Comparison of ENCODE assay signal across 24 cellular contexts in the genomic region with DNA sequence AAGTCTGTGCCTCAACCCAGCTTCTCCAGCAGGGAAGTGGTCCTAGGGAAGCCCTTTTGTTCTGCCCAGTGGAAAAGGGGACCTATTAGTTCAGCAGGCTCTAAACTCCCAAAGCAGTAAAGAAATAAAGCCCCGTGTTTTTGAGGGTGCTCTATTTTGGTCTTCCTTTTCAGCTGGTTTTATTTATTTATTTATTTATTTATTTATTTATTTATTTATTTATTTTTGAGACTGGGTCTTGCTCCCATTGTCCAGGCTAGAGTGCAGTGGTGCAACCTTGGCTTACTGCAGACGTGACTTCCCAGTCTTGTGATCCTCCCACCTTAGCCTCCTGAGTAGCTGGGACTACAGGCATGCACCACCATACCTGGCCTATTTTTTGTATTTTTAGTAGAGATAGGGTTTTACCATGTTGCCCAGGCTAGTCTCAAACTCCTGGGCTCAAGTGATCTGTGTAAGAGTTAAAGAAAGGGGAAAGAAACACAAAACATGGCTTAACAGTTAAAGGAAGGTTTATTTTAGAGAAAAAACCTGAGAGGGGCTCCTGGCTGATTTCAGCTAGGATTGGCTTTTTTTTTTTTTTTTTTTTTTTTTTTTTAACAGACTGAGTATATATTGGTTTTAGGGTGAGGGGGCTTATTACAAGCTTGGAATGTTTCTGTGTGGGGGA.
DNase-seq lines count a peak whose midpoint lies in the region; ATAC-seq, FAIRE-seq and TF ChIP-seq lines count a peak whose summit lies in the region.
"Had no signal": no experiment of that assay in that cellular context is flagged by ENCODE, and none has a peak within 500 bp of the region (broad histone marks: within the 10 kb centered on the region; RNA-seq: fewer than 3 reads in every experiment).

No MANE protein-coding gene starts in this region.

- H3K4me3 ChIP-seq in HEK293 (ENCODE audit: low read depth, low read length) (no peak overlapping the region), K562 (no peak overlapping the region), neural progenitor cell (no peak overlapping the region)
- H3K4me3 ChIP-seq: BLaER1 treated with 17β-estradiol and CSF1 and Interleukin-3, amounts not matched to agents 10 nM and 100 nM; GM23248; HAP-1 had no signal

- BruUV-seq in K562 (replicated peaks; lab: Mats Ljungman, UMichigan) = no TSS peak

- H3K27ac Mint-ChIP-seq in neural progenitor cell (no peak overlapping the region), progenitor cell of endocrine pancreas (no peak overlapping the region)
- no peak overlapping the region for H3K27ac Mint-ChIP-seq in activated CD4-positive, alpha-beta memory T cell treated with anti-CD3 and anti-CD28 coated beads for 36 hours
- H3K27ac Mint-ChIP-seq: CD4-positive, alpha-beta T cell had no signal

- no peak for TF ChIP-seq POLR2A in K562 (conservative IDR thresholded peaks at IDR 0.05)

- H3K36me3 Mint-ChIP-seq in neural progenitor cell (peaks cover 3% of the 10 kb centered on the region), progenitor cell of endocrine pancreas (ENCODE audit: insufficient read depth) (no peaks in the 10 kb centered on the region)
- no peaks in the 10 kb centered on the region for H3K36me3 Mint-ChIP-seq in activated CD4-positive, alpha-beta memory T cell treated with anti-CD3 and anti-CD28 coated beads for 36 hours
- H3K36me3 Mint-ChIP-seq: CD14-positive monocyte; CD8-positive, alpha-beta memory T cell had no signal

- H3K4me1 Mint-ChIP-seq in neural progenitor cell (peaks cover 8% of the 10 kb centered on the region), progenitor cell of endocrine pancreas (ENCODE audit: low read depth) (no peaks in the 10 kb centered on the region)
- no peaks in the 10 kb centered on the region for H3K4me1 Mint-ChIP-seq in activated CD4-positive, alpha-beta memory T cell treated with anti-CD3 and anti-CD28 coated beads for 36 hours (ENCODE audit: low read depth)
- H3K4me1 Mint-ChIP-seq: CD14-positive monocyte; CD8-positive, alpha-beta memory T cell had no signal

- no peak for TF ChIP-seq RAD21 in K562 (CRISPR knock-in tag; conservative IDR thresholded peaks at IDR 0.05 in 1 of 2, IDR thresholded peaks at IDR 0.05 in 1 of 2)

- H2AFZ ChIP-seq in K562 (ENCODE audit: low read depth, low read length) (no peak overlapping the region), neural progenitor cell (replicated peaks) (no peak overlapping the region)
- H2AFZ ChIP-seq: GM23248 had no signal

- H4K20me1 ChIP-seq in K562 (replicated peaks; ENCODE audit: control insufficient read depth, insufficient read depth, low read length) = no peaks in the 10 kb centered on the region
- H4K20me1 ChIP-seq in neural progenitor cell (ENCODE audit: low read depth) = no peaks in the 10 kb centered on the region
- H4K20me1 ChIP-seq: BLaER1 treated with 17β-estradiol and CSF1 and Interleukin-3, amounts not matched to agents 10 nM and 100 nM had no signal

- H3K27ac ChIP-seq in HEK293 (ENCODE audit: extremely low read depth, low read depth, low read length) = no peak overlapping the region
- H3K27ac ChIP-seq in K562 (ENCODE audit: extremely low read depth, low read depth, low read length) = no peak overlapping the region
- H3K27ac ChIP-seq in neural progenitor cell = no peak overlapping the region
- no peak overlapping the region for H3K27ac ChIP-seq in caudate nucleus (ENCODE audit: low read depth, low read length)
- H3K27ac ChIP-seq: 22Rv1; BLaER1 treated with 17β-estradiol and CSF1 and Interleukin-3, amounts not matched to agents 10 nM and 100 nM; GM23248 had no signal

- no peaks in the 10 kb centered on the region for H3F3A ChIP-seq in neural progenitor cell (ENCODE audit: low read depth)

- H3K4me3 Mint-ChIP-seq in neural progenitor cell = peak overlapping the region; percentile 53
- H3K4me3 Mint-ChIP-seq in progenitor cell of endocrine pancreas (ENCODE audit: low read depth) = no peak overlapping the region
- H3K4me3 Mint-ChIP-seq in activated CD4-positive, alpha-beta memory T cell treated with anti-CD3 and anti-CD28 coated beads for 36 hours = no peak overlapping the region
- H3K4me3 Mint-ChIP-seq: CD14-positive monocyte; CD4-positive, alpha-beta T cell; CD8-positive, alpha-beta memory T cell had no signal

- TF ChIP-seq CTCF in HEK293 (tag by site-specific recombination; IDR thresholded peaks at IDR 0.05) (no peak), K562 (IDR thresholded peaks at IDR 0.05 in 2 of 3, conservative IDR thresholded peaks at IDR 0.05 in 1 of 3; ENCODE audit: insufficient read depth in 2 of 3, low read depth in 1 of 3, low read length in 3 of 3) (no peak), neural progenitor cell (IDR thresholded peaks at IDR 0.05) (no peak), progenitor cell of endocrine pancreas (IDR thresholded peaks at IDR 0.05; ENCODE audit: unreplicated experiment) (no peak)

- no peak overlapping the region for H3K4me2 ChIP-seq in K562 (ENCODE audit: insufficient read depth, low read length)
- no peak overlapping the region for H3K4me2 ChIP-seq in neural progenitor cell
- H3K4me2 ChIP-seq: BLaER1 treated with 17β-estradiol and CSF1 and Interleukin-3, amounts not matched to agents 10 nM and 100 nM had no signal

- TF ChIP-seq EP300 in K562 (IDR thresholded peaks at IDR 0.05; ENCODE audit: low read length) = no peak

- in situ Hi-C loops in K562 (cut with MboI) = no loop called here

- POLR2A ChIA-PET in HEK293 (lab: Yijun Ruan, JAX) = no interaction called here
- POLR2A ChIA-PET in K562 (lab: Yijun Ruan, JAX) = no interaction called here
- POLR2A ChIA-PET in activated CD4-positive, alpha-beta memory T cell treated with anti-CD3 and anti-CD28 coated beads for 36 hours (lab: Charles Lee) = no interaction called here

- 0% methylated on average over 2 of the region's 2 CpGs for WGBS in K562 (ENCODE audit: insufficient coverage, low coverage, missing lambda C conversion rate)

- H3K36me3 ChIP-seq in HEK293 (ENCODE audit: control insufficient read depth in 2 of 2, insufficient read depth in 1 of 2, low read length in 2 of 2) (no peaks in the 10 kb centered on the region), K562 (ENCODE audit: control insufficient read depth, insufficient read depth, low read length) (no peaks in the 10 kb centered on the region), neural progenitor cell (no peaks in the 10 kb centered on the region)
- H3K36me3 ChIP-seq: BE2C; BLaER1 treated with 17β-estradiol and CSF1 and Interleukin-3, amounts not matched to agents 10 nM and 100 nM; HAP-1 had no signal

- H3K27me3 ChIP-seq in K562 (ENCODE audit: control insufficient read depth in 2 of 2, insufficient read depth in 2 of 2, low read length in 2 of 2) = no peaks in the 10 kb centered on the region
- H3K27me3 ChIP-seq in neural progenitor cell = no peaks in the 10 kb centered on the region
- H3K27me3 ChIP-seq: BE2C; BLaER1 treated with 17β-estradiol and CSF1 and Interleukin-3, amounts not matched to agents 10 nM and 100 nM had no signal

- intact Hi-C loops in K562 (cut with micrococcal nuclease) = no loop called here
- intact Hi-C loops in activated CD4-positive, alpha-beta memory T cell treated with anti-CD3 and anti-CD28 coated beads for 36 hours (cut with micrococcal nuclease) = no loop called here

- DNase-seq in DMS 273 (lab: John Stamatoyannopoulos, UW; ENCODE audit: unreplicated experiment) (peak; percentile 11), DMS 273 treated with DMSO at 0.1 percent for 48 hours (lab: John Stamatoyannopoulos, UW) (no peak), K562 (ENCODE audit: extremely low read depth in 1 of 4, low spot score in 3 of 4) (no peak), neural progenitor cell (ENCODE audit: low spot score) (no peak), caudate nucleus (lab: John Stamatoyannopoulos, UW) (no peak), progenitor cell of endocrine pancreas (ENCODE audit: low spot score, unreplicated experiment) (no peak)
- no peak for DNase-seq in activated CD4-positive, alpha-beta memory T cell treated with anti-CD3 and anti-CD28 coated beads for 36 hours
- DNase-seq: ACHN; AML-193; BE2C; CD4-positive, alpha-beta T cell; CD8-positive, alpha-beta memory T cell; DND-41; GM23248 had no signal

- CTCF ChIA-PET in HEK293 (lab: Yijun Ruan, JAX) (interaction anchor here (0.6 kb wide), 1 partner anchor 72 kb away, joined by 3 read pairs; no protein-coding TSS in a partner anchor), K562 (lab: Yijun Ruan, JAX; ENCODE audit: low intra/inter-chr PET ratio) (interaction anchor here (0.6 kb wide), 1 partner anchor 1143 kb away, joined by 4 read pairs; no protein-coding TSS in a partner anchor)
- CTCF ChIA-PET in activated CD4-positive, alpha-beta memory T cell treated with anti-CD3 and anti-CD28 coated beads for 36 hours (lab: Charles Lee) = no interaction called here

- ATAC-seq in K562 = no peak

- H3K4me1 ChIP-seq in HEK293 (ENCODE audit: control insufficient read depth, insufficient read depth, low read length) (peaks cover 6% of the 10 kb centered on the region; the same call in 1 of the 2 replicates), K562 (replicated peaks in 1 of 2; ENCODE audit: control insufficient read depth in 2 of 2, insufficient read depth in 2 of 2, low read length in 2 of 2) (no peaks in the 10 kb centered on the region), neural progenitor cell (no peaks in the 10 kb centered on the region)
- H3K4me1 ChIP-seq: HAP-1 had no signal

- H3K9ac ChIP-seq in K562 (ENCODE audit: insufficient read depth in 1 of 2, low read depth in 2 of 2, low read length in 2 of 2) (no peak overlapping the region), neural progenitor cell (no peak overlapping the region)
- H3K9ac ChIP-seq: BLaER1 treated with 17β-estradiol and CSF1 and Interleukin-3, amounts not matched to agents 10 nM and 100 nM; GM23248 had no signal

- no peaks in the 10 kb centered on the region for H3K79me2 ChIP-seq in K562 (ENCODE audit: control insufficient read depth, insufficient read depth, low read length)
- H3K79me2 ChIP-seq in neural progenitor cell (ENCODE audit: low read depth) = no peaks in the 10 kb centered on the region

- FAIRE-seq in K562 (lab: Jason Lieb, UNC) = no peak
- FAIRE-seq: A204.1, D721Med, G401.6, GM12892, H54 had no signal

- no peaks in the 10 kb centered on the region for H3K9me1 ChIP-seq in K562 (ENCODE audit: control insufficient read depth, insufficient read depth, low read length)

- peaks cover 16% of the 10 kb centered on the region for H3K9me3 Mint-ChIP-seq in neural progenitor cell
- H3K9me3 Mint-ChIP-seq in progenitor cell of endocrine pancreas (ENCODE audit: low read depth) = peaks cover 18% of the 10 kb centered on the region
- H3K9me3 Mint-ChIP-seq in activated CD4-positive, alpha-beta memory T cell treated with anti-CD3 and anti-CD28 coated beads for 36 hours = no peaks in the 10 kb centered on the region
- H3K9me3 Mint-ChIP-seq: CD4-positive, alpha-beta T cell had no signal

- H3K9me3 ChIP-seq in HEK293 (ENCODE audit: control insufficient read depth, insufficient read depth, low read depth, low read length) (no peaks in the 10 kb centered on the region), K562 (replicated peaks; ENCODE audit: control insufficient read depth, insufficient read depth, low read depth, low read length) (no peaks in the 10 kb centered on the region), neural progenitor cell (ENCODE audit: low read depth) (peaks cover 6% of the 10 kb centered on the region)
- H3K9me3 ChIP-seq: BE2C, HAP-1 had no signal

- H3K27me3 Mint-ChIP-seq in neural progenitor cell (ENCODE audit: insufficient read depth, low read depth) (peaks cover 3% of the 10 kb centered on the region), progenitor cell of endocrine pancreas (peaks cover 7% of the 10 kb centered on the region)
- no peaks in the 10 kb centered on the region for H3K27me3 Mint-ChIP-seq in activated CD4-positive, alpha-beta memory T cell treated with anti-CD3 and anti-CD28 coated beads for 36 hours
